8 cellular contexts compared by ENCODE assay signal in genomic region chr1:111990878-111991760, GRCh38. TPM values are rescaled to one million over a fixed set of nuclear protein-coding genes. Genes with fewer than 3 reads are reported as not detected.
DNase-seq lines count a peak whose midpoint lies in the region; ATAC-seq and TF ChIP-seq lines count a peak whose summit lies in the region.

No MANE protein-coding gene starts in this region.

- no peaks in the 10 kb centered on the region for H3K9me3 ChIP-seq in Karpas-422 (ENCODE audit: low read length)

- H2AFZ ChIP-seq in Karpas-422 (ENCODE audit: low read length), result no peak overlapping the region

- H3K4me3 Mint-ChIP-seq in HFFc6, result peak overlapping the region; percentile 51; the same call in 1 of the 2 replicates
- peak overlapping the region; percentile 72 to 82 for H3K4me3 Mint-ChIP-seq in stimulated activated naive B cell treated with anti-CD40 and anti-IgM and Interleukin-4, amounts not matched to agents 10 μg/mL and 1 μg/mL and 100 μg/mL, for 72 hours

- no peaks in the 10 kb centered on the region for H4K20me1 ChIP-seq in Karpas-422 (ENCODE audit: insufficient read depth, low read depth, low read length)

- H3K9me2 ChIP-seq in Karpas-422 (replicated peaks; ENCODE audit: insufficient read depth, low read length), result no peaks in the 10 kb centered on the region

- POLR2A ChIA-PET in BJ (lab: Charles Lee), result no interaction called here

- H3K27me3 ChIP-seq in BJ (ENCODE audit: control insufficient read depth, insufficient read depth, low read length) (peaks cover 40% of the 10 kb centered on the region), Karpas-422 (ENCODE audit: low read length) (no peaks in the 10 kb centered on the region)

- no peak overlapping the region for H3K9ac ChIP-seq in Karpas-422 (ENCODE audit: low read length)

- no peaks in the 10 kb centered on the region for H3K36me3 ChIP-seq in BJ (ENCODE audit: control insufficient read depth, insufficient read depth, low read length)
- H3K36me3 ChIP-seq in Karpas-422 (ENCODE audit: insufficient read depth, low read length), result no peaks in the 10 kb centered on the region

- ATAC-seq in left colon (peak; percentile 75), HG02623 (IDR thresholded peaks at IDR 0.05; ENCODE audit: unreplicated experiment) (no peak)
- ATAC-seq in stimulated activated naive B cell treated with anti-CD40 and anti-IgM and Interleukin-4, amounts not matched to agents 10 μg/mL and 1 μg/mL and 100 μg/mL, for 72 hours (replicated peaks), result no peak

- no peaks in the 10 kb centered on the region for H3K36me3 Mint-ChIP-seq in HFFc6 (ENCODE audit: low read depth)
- H3K36me3 Mint-ChIP-seq in stimulated activated naive B cell treated with anti-CD40 and anti-IgM and Interleukin-4, amounts not matched to agents 10 μg/mL and 1 μg/mL and 100 μg/mL, for 72 hours, result no peaks in the 10 kb centered on the region

- peak overlapping the region; percentile 7; the same call in 1 of the 2 replicates for H3K4me3 ChIP-seq in BJ (ENCODE audit: low read depth, low read length)
- no peak overlapping the region for H3K4me3 ChIP-seq in Karpas-422 (ENCODE audit: low read length)

- DNase-seq in BJ (ENCODE audit: low read depth) (no peak), HFFc6 (peak; percentile 17), NCI-H748 (lab: John Stamatoyannopoulos, UW; ENCODE audit: unreplicated experiment) (peak; percentile 91), left colon (peak; percentile 47 to 61), Karpas-422 (no peak)
- no peak for DNase-seq in stimulated activated naive B cell treated with anti-CD40 and anti-IgM and Interleukin-4, amounts not matched to agents 10 μg/mL and 1 μg/mL and 100 μg/mL, for 72 hours

- H3K4me2 ChIP-seq in Karpas-422 (ENCODE audit: low read depth, low read length, poor library complexity, severe bottlenecking), result no peak overlapping the region

- H3K27me3 Mint-ChIP-seq in HFFc6 (ENCODE audit: insufficient read depth), result peaks cover 55% of the 10 kb centered on the region
- H3K27me3 Mint-ChIP-seq in stimulated activated naive B cell treated with anti-CD40 and anti-IgM and Interleukin-4, amounts not matched to agents 10 μg/mL and 1 μg/mL and 100 μg/mL, for 72 hours, result peaks cover 61 to 86% of the 10 kb centered on the region in 2 donors

- intact Hi-C loops in left colon (cut with DNase I, micrococcal nuclease), result no loop called here

- H3K79me2 ChIP-seq in Karpas-422 (ENCODE audit: low read length), result no peaks in the 10 kb centered on the region

- H3K9me3 Mint-ChIP-seq in HFFc6, result no peaks in the 10 kb centered on the region
- no peaks in the 10 kb centered on the region for H3K9me3 Mint-ChIP-seq in stimulated activated naive B cell treated with anti-CD40 and anti-IgM and Interleukin-4, amounts not matched to agents 10 μg/mL and 1 μg/mL and 100 μg/mL, for 72 hours

- H3K4me1 ChIP-seq in Karpas-422 (ENCODE audit: low read length), result no peaks in the 10 kb centered on the region

- H3K27ac ChIP-seq in cingulate gyrus (ENCODE audit: low read depth, low read length) (peak overlapping the region; percentile 60), Karpas-422 (ENCODE audit: low read length) (no peak overlapping the region)

- H3K27ac Mint-ChIP-seq in HFFc6, result no peak overlapping the region
- H3K27ac Mint-ChIP-seq in stimulated activated naive B cell treated with anti-CD40 and anti-IgM and Interleukin-4, amounts not matched to agents 10 μg/mL and 1 μg/mL and 100 μg/mL, for 72 hours, result no peak overlapping the region

- CTCF ChIA-PET in BJ (lab: Yijun Ruan, JAX), result interaction anchor here (1.0 kb wide), 2 partner anchors 13 to 368 kb away, joined by 3 read pairs; no protein-coding TSS in a partner anchor

- H3K4me1 Mint-ChIP-seq in HFFc6 (ENCODE audit: low read depth), result peaks cover 10% of the 10 kb centered on the region; the same call in 1 of the 2 replicates
- H3K4me1 Mint-ChIP-seq in stimulated activated naive B cell treated with anti-CD40 and anti-IgM and Interleukin-4, amounts not matched to agents 10 μg/mL and 1 μg/mL and 100 μg/mL, for 72 hours, result peaks cover 7 to 17% of the 10 kb centered on the region in 2 donors

- TF ChIP-seq CTCF in BJ (IDR thresholded peaks at IDR 0.05; ENCODE audit: insufficient read depth, low read depth, low read length) (peak; percentile 31), HFFc6 (IDR thresholded peaks at IDR 0.05) (peak; percentile 51)

RNA-seq across cellular contexts. Expression of gene KCND3, which starts 1.7 kb away (rescaled TPM):
- polyA plus RNA-seq in BJ (2011; rRNA removed), result 2.2 and 3.6 TPM in 2 replicates
- polyA minus RNA-seq in BJ (2011; rRNA and poly(A)+ RNA removed), result 5.1 and 5.4 TPM in 2 replicates
- total RNA-seq in HFFc6 (2021; fragmentation: NEBNext Ultra II Directional; extraction: Animal tissue kit (Norgen Biotek cat#: 25700)), result under 1 TPM; 0.09 to 0.47 (median 0.12) TPM
- 1 to 10 TPM; 1.0 to 3.0 TPM for total RNA-seq in left colon
- not detected in 2 replicates for total RNA-seq in Karpas-422 (2014; rRNA removed; shearing (Covaris generic); ENCODE audit: low replicate concordance)

Comparison
In these comparisons a context has a peak if more than half of its experiments do, and no peak if none do; other contexts are left out.
1. DNase-seq: peak in HFFc6 (single experiment), NCI-H748 (single experiment) and left colon (2 of 2); none in BJ (single experiment), stimulated activated naive B cell treated with anti-CD40 and anti-IgM and Interleukin-4, amounts not matched to agents 10 μg/mL and 1 μg/mL and 100 μg/mL, for 72 hours (single experiment) and Karpas-422 (single experiment).